Comparison of ENCODE assay signal across 13 cellular contexts in genomic region chr17:73215414-73215813, GRCh38. TPM values are rescaled to one million over a fixed set of nuclear protein-coding genes. Genes with fewer than 3 reads are reported as not detected.
DNase-seq lines count a peak whose midpoint lies in the region; ATAC-seq and TF ChIP-seq lines count a peak whose summit lies in the region.
"Had no signal": no experiment of that assay in that cellular context is flagged by ENCODE, and none has a peak within 500 bp of the region (broad histone marks: within the 10 kb centered on the region; RNA-seq: fewer than 3 reads in every experiment).

No MANE protein-coding gene starts in this region.

- H4K8ac ChIP-seq in trophoblast cell (ENCODE audit: low read depth, low read length): peak overlapping the region; percentile 28

- H3K27me3 Mint-ChIP-seq in GM23338 (ENCODE audit: insufficient read depth, low read depth, poor library complexity): peaks cover 3% of the 10 kb centered on the region
- no peaks in the 10 kb centered on the region for H3K27me3 Mint-ChIP-seq in activated T-helper 17 cell treated with anti-CD3 and anti-CD28 coated beads, Interleukin-2, amount 50 U/mL, for 72 hours

- H3K4me1 ChIP-seq in GM23338 (ENCODE audit: insufficient read depth) (peaks cover 4% of the 10 kb centered on the region; the same call in 1 of the 2 replicates), trophoblast cell (ENCODE audit: control insufficient read depth in 1 of 2, insufficient read depth in 2 of 2, low read length in 2 of 2) (no peaks in the 10 kb centered on the region)
- H3K4me1 ChIP-seq: thyroid gland had no signal

- no peak overlapping the region for H2BK5ac ChIP-seq in trophoblast cell (ENCODE audit: low read depth, low read length, poor library complexity)

- peaks cover 17% of the 10 kb centered on the region for H3K4me1 Mint-ChIP-seq in GM23338
- peaks cover 22% of the 10 kb centered on the region for H3K4me1 Mint-ChIP-seq in activated T-helper 17 cell treated with anti-CD3 and anti-CD28 coated beads, Interleukin-2, amount 50 U/mL, for 72 hours

- no peak overlapping the region for H2BK120ac ChIP-seq in trophoblast cell (ENCODE audit: insufficient read depth, low read length, poor library complexity)

- H2AK5ac ChIP-seq in trophoblast cell (ENCODE audit: low read length): no peak overlapping the region

- in situ Hi-C loops in ACHN (cut with HindIII; ENCODE audit: low pct_ligation_motif_present, low pct_unique_long_range_greater_than_20kb, low sequenced_read_pairs): no loop called here

- no peak overlapping the region for H3K18ac ChIP-seq in trophoblast cell (ENCODE audit: low read length)

- H3F3A ChIP-seq in GM23338 (replicated peaks; ENCODE audit: low read depth): no peaks in the 10 kb centered on the region

- no peak overlapping the region for H3K4me3 Mint-ChIP-seq in GM23338
- H3K4me3 Mint-ChIP-seq in activated T-helper 17 cell treated with anti-CD3 and anti-CD28 coated beads, Interleukin-2, amount 50 U/mL, for 72 hours: no peak overlapping the region

- H3K4ac ChIP-seq in trophoblast cell (ENCODE audit: low read depth, low read length): peak overlapping the region; percentile 69

- H3K14ac ChIP-seq in trophoblast cell (ENCODE audit: low read length): no peak overlapping the region

- no peaks in the 10 kb centered on the region for H3K9me3 ChIP-seq in trophoblast cell (ENCODE audit: insufficient read depth, low read depth, low read length)
- H3K9me3 ChIP-seq: thyroid gland had no signal

- H2AFZ ChIP-seq in GM23338 (no peak overlapping the region), trophoblast cell (ENCODE audit: insufficient read depth, low read length, poor library complexity) (no peak overlapping the region)

- peak; percentile 93 for ATAC-seq in GM23338
- no peak for ATAC-seq in activated T-helper 17 cell treated with anti-CD3 and anti-CD28 coated beads, Interleukin-2, amount 50 U/mL, for 72 hours (replicated peaks)
- no peak for ATAC-seq in HG02642 (IDR thresholded peaks at IDR 0.05; ENCODE audit: poor library complexity, unreplicated experiment)

- H3K27ac ChIP-seq in GM23338 (ENCODE audit: low read depth): peak overlapping the region; percentile 30; the same call in 1 of the 2 replicates
- no peak overlapping the region for H3K27ac ChIP-seq in trophoblast cell (ENCODE audit: low read depth, low read length)
- H3K27ac ChIP-seq: thyroid gland had no signal

- WGBS in trophoblast cell (ENCODE audit: extremely low coverage, insufficient coverage, insufficient read length): no CpG with 5 or more reads among the region's 3 CpGs

- H3K23ac ChIP-seq in trophoblast cell (ENCODE audit: low read length): no peak overlapping the region

- H3K9me3 Mint-ChIP-seq in GM23338: no peaks in the 10 kb centered on the region
- no peaks in the 10 kb centered on the region for H3K9me3 Mint-ChIP-seq in activated T-helper 17 cell treated with anti-CD3 and anti-CD28 coated beads, Interleukin-2, amount 50 U/mL, for 72 hours

- no peaks in the 10 kb centered on the region for H3K9me2 ChIP-seq in GM23338 (ENCODE audit: insufficient read depth)

- H3K4me2 ChIP-seq in GM23338 (no peak overlapping the region), trophoblast cell (ENCODE audit: low read length) (no peak overlapping the region)

- no peaks in the 10 kb centered on the region for H3K27me3 ChIP-seq in GM23338 (ENCODE audit: insufficient read depth)
- H3K27me3 ChIP-seq in trophoblast cell (ENCODE audit: insufficient read depth, low read length): no peaks in the 10 kb centered on the region
- H3K27me3 ChIP-seq: thyroid gland had no signal

- H3K4me3 ChIP-seq in GM23338 (no peak overlapping the region), trophoblast cell (ENCODE audit: low read depth, low read length) (no peak overlapping the region)
- H3K4me3 ChIP-seq: thyroid gland had no signal

- no peaks in the 10 kb centered on the region; the same call in 1 of the 2 replicates for H3K36me3 ChIP-seq in GM23338 (ENCODE audit: insufficient read depth)
- H3K36me3 ChIP-seq in trophoblast cell (ENCODE audit: control insufficient read depth in 1 of 2, insufficient read depth in 2 of 2, low read length in 2 of 2): peaks cover 12 to 16% of the 10 kb centered on the region in 2 experiments
- H3K36me3 ChIP-seq: thyroid gland had no signal

- peaks cover 43% of the 10 kb centered on the region; the same call in 1 of the 2 replicates for H4K20me1 ChIP-seq in GM23338 (replicated peaks; ENCODE audit: insufficient read depth)

- no peak overlapping the region for H2BK12ac ChIP-seq in trophoblast cell (ENCODE audit: low read length)

- H3K79me2 ChIP-seq in GM23338 (replicated peaks; ENCODE audit: insufficient read depth) (peaks cover 79% of the 10 kb centered on the region), trophoblast cell (ENCODE audit: control insufficient read depth, insufficient read depth, low read length, poor library complexity) (peaks cover 3% of the 10 kb centered on the region)

- H3K9ac ChIP-seq in trophoblast cell (ENCODE audit: low read length): no peak overlapping the region

- H3K27ac Mint-ChIP-seq in GM23338: no peak overlapping the region
- H3K27ac Mint-ChIP-seq in activated T-helper 17 cell treated with anti-CD3 and anti-CD28 coated beads, Interleukin-2, amount 50 U/mL, for 72 hours: peak overlapping the region; percentile 30

- TF ChIP-seq CTCF in GM23338 (conservative IDR thresholded peaks at IDR 0.05; ENCODE audit: low read depth in 2 of 2): peak; percentile 41 to 59

- peak; percentile 21 for DNase-seq in NCI-H2196 (lab: John Stamatoyannopoulos, UW; ENCODE audit: unreplicated experiment)
- no peak for DNase-seq in NCI-H2196 treated with DMSO at 0.1 percent for 48 hours (lab: John Stamatoyannopoulos, UW; ENCODE audit: unreplicated experiment)
- DNase-seq in GM23338 (ENCODE audit: low spot score): peak; percentile 70
- no peak for DNase-seq in trophoblast cell
- DNase-seq in NCI-H2107 treated with DMSO at 0.1 percent for 48 hours (lab: John Stamatoyannopoulos, UW; ENCODE audit: unreplicated experiment): no peak
- DNase-seq in ACHN: no peak
- DNase-seq: activated CD4-positive, alpha-beta T cell treated with anti-CD3 and anti-CD28 coated beads, Interleukin-2, amount 50 U/mL, for 4 hours; dermis blood vessel endothelial cell; thyroid gland had no signal

- peaks cover 27% of the 10 kb centered on the region; the same call in 2 of the 3 replicates for H3K36me3 Mint-ChIP-seq in GM23338 (ENCODE audit: low read depth)
- H3K36me3 Mint-ChIP-seq in activated T-helper 17 cell treated with anti-CD3 and anti-CD28 coated beads, Interleukin-2, amount 50 U/mL, for 72 hours (ENCODE audit: low read depth): peaks cover 67% of the 10 kb centered on the region

- H4K12ac ChIP-seq in trophoblast cell (ENCODE audit: low read depth, low read length): no peak overlapping the region

- H3K79me1 ChIP-seq in trophoblast cell (ENCODE audit: low read length): no peaks in the 10 kb centered on the region

- no peak overlapping the region for H4K91ac ChIP-seq in trophoblast cell (ENCODE audit: low read depth, low read length)

TF ChIP-seq in GM23338, 12 proteins besides CTCF, POLR2A, EP300 and RAD21 (continues in another document):
- no peak for TF ChIP-seq REST (IDR thresholded peaks at IDR 0.05; ENCODE audit: unreplicated experiment)
- no peak for TF ChIP-seq EZH2phosphoT487 (IDR thresholded peaks at IDR 0.05; ENCODE audit: unreplicated experiment)
- no peak for TF ChIP-seq POLR2AphosphoS5 (IDR thresholded peaks at IDR 0.05; ENCODE audit: low read depth)
- TF ChIP-seq NANOG (IDR thresholded peaks at IDR 0.05; ENCODE audit: borderline replicate concordance): no peak
- TF ChIP-seq STAT1 (IDR thresholded peaks at IDR 0.05; ENCODE audit: unreplicated experiment): no peak

RNA-seq across cellular contexts. Expression of gene COG1, which starts 22.6 kb away (rescaled TPM):
- total RNA-seq in GM23338 (2014; rRNA removed; shearing (Covaris generic)): 11.9 and 15.0 TPM in 2 replicates
- 25.5 and 26.1 TPM in 2 replicates for polyA plus RNA-seq in GM23338 (2016; fragmentation: Nextera tagmentation; extraction: Ambion mirVana)
- total RNA-seq in activated T-helper 17 cell treated with anti-CD3 and anti-CD28 coated beads, Interleukin-2, amount 50 U/mL, for 72 hours: 10 to 100 TPM; 22.5 to 27.3 TPM
- polyA plus RNA-seq in trophoblast cell (2013): 26.2 and 27.2 TPM in 2 replicates

RNA-seq across cellular contexts. Expression of gene CPSF4L, which starts 46.3 kb away (rescaled TPM):
- total RNA-seq in GM23338 (2014; rRNA removed; shearing (Covaris generic)): not detected in 2 replicates
- polyA plus RNA-seq in GM23338 (2016; fragmentation: Nextera tagmentation; extraction: Ambion mirVana): not detected in 2 replicates
- not detected for total RNA-seq in activated T-helper 17 cell treated with anti-CD3 and anti-CD28 coated beads, Interleukin-2, amount 50 U/mL, for 72 hours
- not detected in 2 replicates for polyA plus RNA-seq in trophoblast cell (2013)
- total RNA-seq: dermis blood vessel endothelial cell, fibroblast of villous mesenchyme, myocyte, thyroid gland had no signal

RNA-seq across cellular contexts. Expression of gene SSTR2, which starts 50.6 kb away (rescaled TPM):
- 1.7 and 1.8 TPM in 2 replicates for total RNA-seq in GM23338 (2014; rRNA removed; shearing (Covaris generic))
- polyA plus RNA-seq in GM23338 (2016; fragmentation: Nextera tagmentation; extraction: Ambion mirVana): 1.1 and 1.4 TPM in 2 replicates
- total RNA-seq in activated T-helper 17 cell treated with anti-CD3 and anti-CD28 coated beads, Interleukin-2, amount 50 U/mL, for 72 hours: under 1 TPM; 0.04 to 0.90 TPM
- 0.81 and 0.86 TPM in 2 replicates for polyA plus RNA-seq in trophoblast cell (2013)
- total RNA-seq: dermis blood vessel endothelial cell, fibroblast of villous mesenchyme had no signal

Comparison
In these comparisons a context has a peak if more than half of its experiments do, and no peak if none do; other contexts are left out.
1. DNase-seq: peak in NCI-H2196 (single experiment) and GM23338 (single experiment); none in NCI-H2196 treated with DMSO at 0.1 percent for 48 hours (single experiment), trophoblast cell (0 of 2), NCI-H2107 treated with DMSO at 0.1 percent for 48 hours (single experiment) and ACHN (single experiment).